In the genomic region with DNA sequence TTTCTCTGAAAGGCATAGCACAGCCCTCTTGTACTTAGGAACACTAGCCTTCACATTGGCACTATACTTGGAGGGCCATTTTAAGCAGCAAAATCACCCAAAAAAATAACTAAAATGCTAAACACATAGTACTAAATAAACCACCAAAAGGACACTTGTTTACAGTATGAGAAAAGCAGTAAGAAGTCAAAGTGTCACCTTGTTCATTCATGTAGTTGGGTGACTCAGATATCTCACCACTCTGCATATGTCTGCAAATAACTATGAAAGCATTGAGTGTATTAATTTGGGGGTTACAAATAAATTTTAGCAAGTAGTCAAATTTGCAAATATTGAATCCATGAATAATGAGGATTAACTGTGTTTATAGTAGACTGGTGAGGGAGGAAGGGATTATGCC, we compare ENCODE assay signal across 16 cellular contexts.
DNase-seq lines count a peak whose midpoint lies in the region; ATAC-seq lines count a peak whose summit lies in the region.
"Had no signal": no experiment of that assay in that cellular context is flagged by ENCODE, and none has a peak within 500 bp of the region (broad histone marks: within the 10 kb centered on the region; RNA-seq: fewer than 3 reads in every experiment).

No MANE protein-coding gene starts in this region.

- no peaks in the 10 kb centered on the region for H3K9me3 Mint-ChIP-seq in stimulated activated effector memory CD8-positive, alpha-beta T cell treated with anti-CD3 and anti-CD28 coated beads, Interleukin-12 subunit alpha, Interleukin-12 subunit beta, amount 100 ng/mL, for 72 hours
- no peaks in the 10 kb centered on the region for H3K9me3 Mint-ChIP-seq in naive thymus-derived CD8-positive, alpha-beta T cell
- H3K9me3 Mint-ChIP-seq: CD8-positive, alpha-beta T cell; HFFc6 had no signal

- H3K27me3 Mint-ChIP-seq in naive thymus-derived CD8-positive, alpha-beta T cell, result peaks cover 0 to 2% (median 0%) of the 10 kb centered on the region in 5 donors
- H3K27me3 Mint-ChIP-seq: B cell; CD4-positive, CD25-positive, alpha-beta regulatory T cell had no signal

- no peak overlapping the region for H3K4me3 Mint-ChIP-seq in stimulated activated effector memory CD8-positive, alpha-beta T cell treated with anti-CD3 and anti-CD28 coated beads, Interleukin-12 subunit alpha, Interleukin-12 subunit beta, amount 100 ng/mL, for 72 hours
- no peak overlapping the region for H3K4me3 Mint-ChIP-seq in naive thymus-derived CD8-positive, alpha-beta T cell
- H3K4me3 Mint-ChIP-seq: B cell; CD4-positive, CD25-positive, alpha-beta regulatory T cell; CD8-positive, alpha-beta T cell; HFFc6 had no signal

- H3K4me1 Mint-ChIP-seq in stimulated activated effector memory CD8-positive, alpha-beta T cell treated with anti-CD3 and anti-CD28 coated beads, Interleukin-12 subunit alpha, Interleukin-12 subunit beta, amount 100 ng/mL, for 72 hours, result peaks cover 5% of the 10 kb centered on the region
- peaks cover 0 to 7% (median 0%) of the 10 kb centered on the region in 4 donors for H3K4me1 Mint-ChIP-seq in naive thymus-derived CD8-positive, alpha-beta T cell
- H3K4me1 Mint-ChIP-seq: CD4-positive, CD25-positive, alpha-beta regulatory T cell had no signal

- no peak overlapping the region for H3K27ac Mint-ChIP-seq in stimulated activated effector memory CD8-positive, alpha-beta T cell treated with anti-CD3 and anti-CD28 coated beads, Interleukin-12 subunit alpha, Interleukin-12 subunit beta, amount 100 ng/mL, for 72 hours
- H3K27ac Mint-ChIP-seq in naive thymus-derived CD8-positive, alpha-beta T cell, result no peak overlapping the region
- H3K27ac Mint-ChIP-seq: B cell; CD4-positive, CD25-positive, alpha-beta regulatory T cell; CD8-positive, alpha-beta T cell; HFFc6 had no signal

- no peak for DNase-seq in stimulated activated effector memory CD8-positive, alpha-beta T cell treated with anti-CD3 and anti-CD28 coated beads, Interleukin-12 subunit alpha, Interleukin-12 subunit beta, amount 100 ng/mL, for 72 hours (ENCODE audit: low spot score in 2 of 2)
- DNase-seq in stimulated activated CD4-positive, alpha-beta T cell treated with anti-CD3 and anti-CD28 coated beads, Interleukin-4, amount 100 ng/mL, for 1 hour, result no peak
- DNase-seq in naive thymus-derived CD8-positive, alpha-beta T cell, result no peak
- DNase-seq: Caco-2; CD4-positive, CD25-positive, alpha-beta regulatory T cell; CD8-positive, alpha-beta T cell; DMS 273 treated with DMSO at 0.1 percent for 48 hours; DMS79; EL; GF-D8; GOT3; HFFc6 had no signal

- no peaks in the 10 kb centered on the region for H3K36me3 Mint-ChIP-seq in stimulated activated effector memory CD8-positive, alpha-beta T cell treated with anti-CD3 and anti-CD28 coated beads, Interleukin-12 subunit alpha, Interleukin-12 subunit beta, amount 100 ng/mL, for 72 hours
- no peaks in the 10 kb centered on the region for H3K36me3 Mint-ChIP-seq in naive thymus-derived CD8-positive, alpha-beta T cell
- H3K36me3 Mint-ChIP-seq: CD4-positive, CD25-positive, alpha-beta regulatory T cell; CD8-positive, alpha-beta T cell had no signal

- POLR2A ChIA-PET in naive thymus-derived CD8-positive, alpha-beta T cell (lab: Charles Lee), result no interaction called here

- ATAC-seq in GM18520 (IDR thresholded peaks at IDR 0.05; ENCODE audit: unreplicated experiment) (peak; percentile 42), GM18861 (IDR thresholded peaks at IDR 0.05; ENCODE audit: unreplicated experiment) (peak; percentile 30), HG02610 (IDR thresholded peaks at IDR 0.05; ENCODE audit: unreplicated experiment) (peak; percentile 31)
- peak; percentile 81 for ATAC-seq in stimulated activated effector memory CD8-positive, alpha-beta T cell treated with anti-CD3 and anti-CD28 coated beads, Interleukin-12 subunit alpha, Interleukin-12 subunit beta, amount 100 ng/mL, for 72 hours
- no peak for ATAC-seq in naive thymus-derived CD8-positive, alpha-beta T cell
- ATAC-seq: CD8-positive, alpha-beta T cell had no signal

Comparison
In these comparisons a context has a peak if more than half of its experiments do, and no peak if none do; other contexts are left out.
1. ATAC-seq: peak in GM18520 (single experiment), GM18861 (single experiment), HG02610 (single experiment) and stimulated activated effector memory CD8-positive, alpha-beta T cell treated with anti-CD3 and anti-CD28 coated beads, Interleukin-12 subunit alpha, Interleukin-12 subunit beta, amount 100 ng/mL, for 72 hours (single experiment); none in naive thymus-derived CD8-positive, alpha-beta T cell (0 of 2).